In the genomic region with DNA sequence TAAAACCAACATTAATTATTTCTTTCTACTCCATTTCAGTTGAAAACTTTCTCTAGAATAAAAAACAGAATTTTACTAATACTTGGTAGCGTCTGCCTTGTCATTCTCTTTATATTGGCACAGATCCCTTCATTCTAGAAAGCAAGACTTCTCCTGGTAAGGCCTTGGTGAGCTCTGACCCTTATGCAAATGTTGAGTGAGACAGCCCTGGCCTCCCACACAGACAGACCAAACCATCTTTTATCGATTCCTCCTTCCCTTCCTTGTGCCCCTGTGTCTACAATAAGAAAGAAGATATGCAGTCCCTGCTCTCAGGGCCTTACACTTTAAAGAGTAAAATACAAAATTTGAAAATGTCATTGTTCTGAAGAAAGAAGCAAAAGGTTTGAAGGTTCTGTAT, we compare ENCODE assay signal across 26 cellular contexts.
DNase-seq lines count a peak whose midpoint lies in the region; ATAC-seq, FAIRE-seq and TF ChIP-seq lines count a peak whose summit lies in the region.
"Had no signal": no experiment of that assay in that cellular context is flagged by ENCODE, and none has a peak within 500 bp of the region (broad histone marks: within the 10 kb centered on the region; RNA-seq: fewer than 3 reads in every experiment).

No MANE protein-coding gene starts in this region.

- ATAC-seq in GM18498 (IDR thresholded peaks at IDR 0.05; ENCODE audit: unreplicated experiment) (peak; percentile 79), HG02678 (IDR thresholded peaks at IDR 0.05; ENCODE audit: unreplicated experiment) (peak; percentile 84), omental fat pad (ENCODE audit: low FRiP score) (no peak), GM19328 (IDR thresholded peaks at IDR 0.05; ENCODE audit: unreplicated experiment) (no peak)
- ATAC-seq: left lung; stimulated activated effector memory CD8-positive, alpha-beta T cell treated with anti-CD3 and anti-CD28 coated beads, Interleukin-12 subunit alpha, Interleukin-12 subunit beta, amount 100 ng/mL, for 72 hours had no signal

- FAIRE-seq in GM19239 (lab: Jason Lieb, UNC) = peak; percentile 68
- FAIRE-seq: islet of Langerhans had no signal

- DNase-seq in GM19239 (ENCODE audit: insufficient read length, low spot score) = no peak
- peak; percentile 60 for DNase-seq in OCI-M1 (lab: John Stamatoyannopoulos, UW)
- DNase-seq in omental fat pad (ENCODE audit: low spot score) = no peak
- no peak for DNase-seq in NCI-H2196 treated with DMSO at 0.1 percent for 48 hours (lab: John Stamatoyannopoulos, UW; ENCODE audit: unreplicated experiment)
- no peak for DNase-seq in SKM-1 (lab: John Stamatoyannopoulos, UW; ENCODE audit: unreplicated experiment)
- DNase-seq: 8988T; activated CD4-positive, alpha-beta memory T cell treated with anti-CD3 and anti-CD28 coated beads, Interleukin-2, amount 10 ng/mL, durations not matched to agents 7 days and 5 days; activated CD4-positive, alpha-beta T cell treated with anti-CD3 and anti-CD28 coated beads for 1 hour; amygdala; colonic mucosa; effector memory CD4-positive, alpha-beta T cell; glutamatergic neuron; left lung; naive B cell; NCI-H1048; NCI-H1930; NCI-H226; sigmoid colon; SJCRH30; stimulated activated CD4-positive, alpha-beta T cell treated with anti-CD3 and anti-CD28 coated beads, Interleukin-4, amount 100 ng/mL, for 24 hours; T-helper 1 cell had no signal

- no peak for TF ChIP-seq CTCF in omental fat pad (IDR thresholded peaks at IDR 0.05)

Comparison
In these comparisons a context has a peak if more than half of its experiments do, and no peak if none do; other contexts are left out.
1. ATAC-seq: peak in GM18498 (single experiment) and HG02678 (single experiment); none in omental fat pad (single experiment) and GM19328 (single experiment).